In the genomic region with DNA sequence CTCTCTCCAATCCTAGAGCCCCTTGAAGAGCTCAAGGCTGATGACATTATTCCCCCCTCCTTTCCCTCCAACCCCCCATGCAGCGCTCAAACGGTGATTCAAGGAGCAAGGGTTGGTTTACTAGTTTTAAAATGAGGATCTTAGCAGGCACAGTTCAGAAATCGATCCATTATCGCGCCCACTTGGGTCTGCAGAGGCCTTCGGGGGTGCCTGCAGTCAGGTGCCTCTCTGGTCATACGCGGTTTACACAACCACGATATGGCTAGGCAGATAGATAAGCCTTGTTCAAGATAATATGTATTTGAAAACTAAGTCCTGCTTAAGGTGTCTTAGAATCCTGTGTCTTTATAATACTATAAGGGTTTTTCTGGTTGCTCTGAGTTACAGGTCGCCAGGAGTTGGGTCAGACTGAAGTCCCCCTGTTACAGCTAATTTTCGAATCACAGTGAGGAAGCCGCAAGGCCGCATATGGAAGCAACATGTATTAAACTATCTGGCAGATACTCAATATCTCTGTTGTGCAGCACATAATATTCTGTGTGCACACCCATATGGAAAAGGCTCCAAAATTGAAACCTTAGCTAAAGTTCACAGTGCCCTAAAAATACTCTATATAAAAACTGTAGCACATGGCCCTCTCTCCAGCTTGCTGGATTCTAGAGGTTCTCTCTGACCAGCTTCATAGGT, we compare ENCODE assay signal across 8 cellular contexts. TPM values are rescaled to one million over a fixed set of nuclear protein-coding genes. Genes with fewer than 3 reads are reported as not detected.
DNase-seq lines count a peak whose midpoint lies in the region; ATAC-seq and TF ChIP-seq lines count a peak whose summit lies in the region.

No MANE protein-coding gene starts in this region.

- H3K23me2 ChIP-seq in H9 (ENCODE audit: insufficient read length, low read depth, low read length, poor library complexity, severe bottlenecking) = peaks cover 7% of the 10 kb centered on the region

- H2AK5ac ChIP-seq in H9 (ENCODE audit: insufficient read length, low read length) = no peak overlapping the region

- H3K79me1 ChIP-seq in H9 (ENCODE audit: insufficient read depth, low read depth, low read length, poor library complexity, severe bottlenecking) = no peaks in the 10 kb centered on the region

- no peak overlapping the region for H4K5ac ChIP-seq in H9 (ENCODE audit: insufficient read length, low read depth, low read length)

- H3K4me1 Mint-ChIP-seq in H9 (peaks cover 37 to 49% of the 10 kb centered on the region in 2 experiments), glutamatergic neuron (ENCODE audit: low read depth, unreplicated experiment) (peaks cover 36% of the 10 kb centered on the region)
- peaks cover 9% of the 10 kb centered on the region for H3K4me1 Mint-ChIP-seq in activated CD4-positive, alpha-beta memory T cell treated with anti-CD3 and anti-CD28 coated beads for 36 hours (ENCODE audit: low read depth)

- no peak overlapping the region for H3T11ph ChIP-seq in H9 (ENCODE audit: low read length)

- H3K27me3 ChIP-seq in H9 (ENCODE audit: insufficient read depth, low read length) (peaks cover 6% of the 10 kb centered on the region; the same call in 1 of the 2 replicates), skeletal muscle tissue (ENCODE audit: control insufficient read depth in 3 of 3, insufficient read depth in 3 of 3, low read length in 3 of 3) (no peaks in the 10 kb centered on the region)

- no peak overlapping the region for H2BK5ac ChIP-seq in H9 (ENCODE audit: insufficient read length, low read length)

- no peak overlapping the region for H3K23ac ChIP-seq in H9 (ENCODE audit: insufficient read length, low read depth, low read length)

- no peak overlapping the region for H2BK120ac ChIP-seq in H9 (ENCODE audit: low read depth, low read length, poor library complexity, severe bottlenecking)

- intact Hi-C loops in activated CD4-positive, alpha-beta memory T cell treated with anti-CD3 and anti-CD28 coated beads for 36 hours (cut with micrococcal nuclease) = loop anchor here (1.0 kb wide), 1 partner anchor 8 kb away; no protein-coding TSS in a partner anchor

- ATAC-seq in HG03280 (IDR thresholded peaks at IDR 0.05; ENCODE audit: unreplicated experiment) = no peak
- no peak for ATAC-seq in GM21390 (IDR thresholded peaks at IDR 0.05; ENCODE audit: unreplicated experiment)

- no peaks in the 10 kb centered on the region for H3K9me3 ChIP-seq in H9 (ENCODE audit: control insufficient read depth, low read depth, low read length)
- no peaks in the 10 kb centered on the region for H3K9me3 ChIP-seq in skeletal muscle tissue (ENCODE audit: control insufficient read depth in 3 of 3, low read length in 3 of 3)

- no peaks in the 10 kb centered on the region for H4K20me1 ChIP-seq in H9 (ENCODE audit: control insufficient read depth, insufficient read depth, insufficient read length)

- no peak overlapping the region for H4K8ac ChIP-seq in H9 (replicated peaks; ENCODE audit: insufficient read length, low read depth, low read length)

- H3K27ac ChIP-seq in H9 (ENCODE audit: insufficient read length, low read depth, low read length) (no peak overlapping the region), skeletal muscle tissue (ENCODE audit: low read depth, low read length) (peak overlapping the region; percentile 98)

- CTCF ChIA-PET in activated CD4-positive, alpha-beta memory T cell treated with anti-CD3 and anti-CD28 coated beads for 36 hours (lab: Charles Lee) = interaction anchor here (1.1 to 2.0 kb wide), 4 partner anchors 9 to 537 kb away, joined by 4 to 8 read pairs (median 5); a partner anchor contains a TSS

- H3K4me3 Mint-ChIP-seq in H9 = peak overlapping the region; percentile 55 to 74
- H3K4me3 Mint-ChIP-seq in activated CD4-positive, alpha-beta memory T cell treated with anti-CD3 and anti-CD28 coated beads for 36 hours = peak overlapping the region; percentile 31
- peak overlapping the region; percentile 77 for H3K4me3 Mint-ChIP-seq in glutamatergic neuron (ENCODE audit: unreplicated experiment)

- H3K4me2 ChIP-seq in H9 (ENCODE audit: insufficient read depth, insufficient read length, low read length) = peak overlapping the region; percentile 33

- no peak overlapping the region for H2BK15ac ChIP-seq in H9 (ENCODE audit: low read depth, low read length)

- H2BK12ac ChIP-seq in H9 (ENCODE audit: insufficient read length, low read depth, low read length) = no peak overlapping the region

- no peak overlapping the region for H4K91ac ChIP-seq in H9 (ENCODE audit: insufficient read length, low read depth, low read length)

- TF ChIP-seq CTCF in H9 (conservative IDR thresholded peaks at IDR 0.05) = no peak
- no peak for TF ChIP-seq CTCF in glutamatergic neuron (IDR thresholded peaks at IDR 0.05; ENCODE audit: partially characterized antibody, unreplicated experiment)

- H2BK20ac ChIP-seq in H9 (ENCODE audit: low read depth, low read length, poor library complexity, severe bottlenecking) = no peak overlapping the region

- POLR2A ChIA-PET in activated CD4-positive, alpha-beta memory T cell treated with anti-CD3 and anti-CD28 coated beads for 36 hours (lab: Charles Lee) = no interaction called here

- H3K27ac Mint-ChIP-seq in H9 = peak overlapping the region in 2 of 3 experiments; percentile 22 to 58; a peak in 1 of 7 replicates
- no peak overlapping the region for H3K27ac Mint-ChIP-seq in activated CD4-positive, alpha-beta memory T cell treated with anti-CD3 and anti-CD28 coated beads for 36 hours
- peak overlapping the region; percentile 85 for H3K27ac Mint-ChIP-seq in glutamatergic neuron (ENCODE audit: unreplicated experiment)

- no peaks in the 10 kb centered on the region for H3K79me2 ChIP-seq in H9 (ENCODE audit: insufficient read depth, low read length)

- no peaks in the 10 kb centered on the region; the same call in 1 of the 2 replicates for H3K4me1 ChIP-seq in H9 (ENCODE audit: insufficient read depth, low read length)
- H3K4me1 ChIP-seq in skeletal muscle tissue (ENCODE audit: control insufficient read depth in 3 of 3, insufficient read depth in 3 of 3, low read length in 3 of 3) = peaks cover 54 to 77% (median 67%) of the 10 kb centered on the region in 3 donors

- H3K9ac ChIP-seq in H9 (ENCODE audit: extremely low read depth, insufficient read length, low read length) (no peak overlapping the region), skeletal muscle tissue (ENCODE audit: low read depth in 1 of 3, low read length in 3 of 3) (peak overlapping the region; percentile 82 to 85 (median 83))

- H3K4me3 ChIP-seq in skeletal muscle tissue (ENCODE audit: low read length in 3 of 3) = peak overlapping the region; percentile 47 to 66 (median 64)

- H3K18ac ChIP-seq in H9 (ENCODE audit: insufficient read length, low read depth, low read length) = no peak overlapping the region

- WGBS in H9 (ENCODE audit: extremely low coverage, insufficient read length, low lambda C conversion rate) = no CpG with 5 or more reads among the region's 13 CpGs

- no peaks in the 10 kb centered on the region for H3K36me3 ChIP-seq in skeletal muscle tissue (ENCODE audit: control insufficient read depth in 3 of 3, insufficient read depth in 3 of 3, low read length in 3 of 3)

- H3K36me3 Mint-ChIP-seq in H9 (ENCODE audit: insufficient read depth in 1 of 3, low read depth in 3 of 3) (no peaks in the 10 kb centered on the region; a peak in 1 of 7 replicates), glutamatergic neuron (ENCODE audit: unreplicated experiment) (no peaks in the 10 kb centered on the region)
- H3K36me3 Mint-ChIP-seq in activated CD4-positive, alpha-beta memory T cell treated with anti-CD3 and anti-CD28 coated beads for 36 hours = no peaks in the 10 kb centered on the region

- DNase-seq in H9 (no peak), glutamatergic neuron (no peak), DMS153 treated with DMSO at 0.1 percent for 48 hours (lab: John Stamatoyannopoulos, UW; ENCODE audit: unreplicated experiment) (no peak), NCI-H526 treated with DMSO at 0.1 percent for 48 hours (lab: John Stamatoyannopoulos, UW) (no peak)
- no peak for DNase-seq in activated CD4-positive, alpha-beta memory T cell treated with anti-CD3 and anti-CD28 coated beads for 36 hours

- H3K14ac ChIP-seq in H9 (ENCODE audit: insufficient read depth, low read length) = no peak overlapping the region

- no peak overlapping the region for H2AFZ ChIP-seq in H9 (ENCODE audit: low read length)

- peaks cover 82% of the 10 kb centered on the region for H3K27me3 Mint-ChIP-seq in H9 (ENCODE audit: low read depth)
- H3K27me3 Mint-ChIP-seq in activated CD4-positive, alpha-beta memory T cell treated with anti-CD3 and anti-CD28 coated beads for 36 hours = peaks cover 44% of the 10 kb centered on the region
- H3K27me3 Mint-ChIP-seq in glutamatergic neuron (ENCODE audit: unreplicated experiment) = no peaks in the 10 kb centered on the region

- H3K56ac ChIP-seq in H9 (ENCODE audit: insufficient read length, low read depth, low read length) = no peak overlapping the region

- no peak overlapping the region for H3K4ac ChIP-seq in H9 (ENCODE audit: low read depth, low read length)

- no peaks in the 10 kb centered on the region; a peak in 1 of 5 replicates for H3K9me3 Mint-ChIP-seq in H9
- no peaks in the 10 kb centered on the region for H3K9me3 Mint-ChIP-seq in activated CD4-positive, alpha-beta memory T cell treated with anti-CD3 and anti-CD28 coated beads for 36 hours
- H3K9me3 Mint-ChIP-seq in glutamatergic neuron (ENCODE audit: unreplicated experiment) = no peaks in the 10 kb centered on the region

RNA-seq across cellular contexts. Expression of a gene that starts 10.0 kb away (rescaled TPM):
- 0.33 and 0.90 TPM in 2 replicates for total RNA-seq in H9 (2021)
- total RNA-seq in activated CD4-positive, alpha-beta memory T cell treated with anti-CD3 and anti-CD28 coated beads for 36 hours = not detected
- total RNA-seq in glutamatergic neuron (ENCODE audit: unreplicated experiment) = 3.6 TPM
- 1.0 TPM for total RNA-seq in skeletal muscle tissue
